Comparison of ENCODE assay signal across 7 cellular contexts in the genomic region with DNA sequence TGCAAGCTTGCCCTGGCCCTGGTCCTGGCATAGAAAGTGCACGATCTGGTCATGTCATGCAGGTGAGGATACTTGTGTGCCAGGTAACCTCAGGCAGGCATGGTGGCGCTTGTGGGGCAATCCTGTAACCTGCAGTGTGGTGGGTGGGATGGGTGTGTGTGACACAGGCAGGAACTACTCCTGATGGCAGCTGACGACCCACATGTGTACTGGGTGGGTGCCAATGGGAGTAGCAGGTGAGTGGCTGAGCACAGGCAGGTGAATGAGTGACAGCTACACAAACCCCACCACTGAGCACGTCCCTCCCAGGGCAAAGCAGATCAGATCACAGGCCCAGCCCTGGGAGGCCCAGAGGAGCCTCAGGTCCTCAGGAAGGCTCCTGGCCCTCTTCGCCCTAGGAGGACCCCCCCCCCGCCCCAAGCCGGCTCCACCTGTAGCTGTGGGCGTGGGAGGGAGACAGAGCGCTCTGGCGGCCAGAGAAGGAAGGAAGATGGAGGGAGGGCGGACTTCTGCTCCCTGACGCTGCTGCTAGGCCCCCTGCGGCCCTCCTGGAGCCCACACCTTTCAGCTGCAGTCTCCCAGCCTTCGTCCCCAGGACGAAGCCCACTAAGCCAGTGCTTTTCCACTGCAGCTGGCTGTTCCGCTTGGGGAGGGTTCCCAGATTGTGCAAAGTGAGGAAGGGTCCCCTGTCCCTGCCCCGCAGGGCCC. TPM values are rescaled to one million over a fixed set of nuclear protein-coding genes. Genes with fewer than 3 reads are reported as not detected.
DNase-seq lines count a peak whose midpoint lies in the region; ATAC-seq, FAIRE-seq and TF ChIP-seq lines count a peak whose summit lies in the region.

No MANE protein-coding gene starts in this region.

- H3K27ac ChIP-seq in GM23248 (peak overlapping the region; percentile 97), SU-DHL-6 (ENCODE audit: low read depth, low read length) (no peak overlapping the region), right cardiac atrium (ENCODE audit: low read length) (peak overlapping the region; percentile 78), skin epidermis (peak overlapping the region in 20 of 21 experiments; percentile 87 to 99 (median 98))

- no peaks in the 10 kb centered on the region for H3K9me2 ChIP-seq in GM23248 (ENCODE audit: insufficient read depth)
- H3K9me2 ChIP-seq in SU-DHL-6 (replicated peaks; ENCODE audit: insufficient read depth, low read length) = no peaks in the 10 kb centered on the region

- TF ChIP-seq POLR2A in H54 (IDR thresholded peaks at IDR 0.05; ENCODE audit: low read depth, low read length) = no peak

- in situ Hi-C loops in GM23248 (cut with MboI) = no loop called here

- no peak for TF ChIP-seq CTCF in SU-DHL-6 (IDR thresholded peaks at IDR 0.05; ENCODE audit: insufficient read depth, low read length, poor library complexity, severe bottlenecking)

- H3K4me3 ChIP-seq in GM23248 = peak overlapping the region; percentile 88
- H3K4me3 ChIP-seq in SU-DHL-6 (ENCODE audit: insufficient read depth, low read length, poor library complexity, severe bottlenecking) = peak overlapping the region; percentile 67
- H3K4me3 ChIP-seq in right cardiac atrium (ENCODE audit: low read length) = peak overlapping the region; percentile 80
- peak overlapping the region; percentile 67 to 94 (median 77) for H3K4me3 ChIP-seq in skin epidermis

- no peak for FAIRE-seq in H54 (lab: Jason Lieb, UNC)

- H3K36me3 ChIP-seq in GM23248 (ENCODE audit: low read depth) (peaks cover 10% of the 10 kb centered on the region; the same call in 1 of the 2 replicates), SU-DHL-6 (ENCODE audit: low read length) (no peaks in the 10 kb centered on the region)

- H3K9ac ChIP-seq in GM23248 (peak overlapping the region; percentile 96), SU-DHL-6 (ENCODE audit: low read length) (peak overlapping the region; percentile 83; the same call in 1 of the 2 replicates)

- H3K9me3 ChIP-seq in GM23248 (ENCODE audit: low read depth) (no peaks in the 10 kb centered on the region), SU-DHL-6 (ENCODE audit: insufficient read depth, low read length) (no peaks in the 10 kb centered on the region), right cardiac atrium (ENCODE audit: control insufficient read depth, low read length) (peaks cover 2% of the 10 kb centered on the region)

- H3F3A ChIP-seq in GM23248 (ENCODE audit: insufficient read depth) (no peaks in the 10 kb centered on the region), SU-DHL-6 (ENCODE audit: insufficient read depth) (no peaks in the 10 kb centered on the region)

- WGBS in GM23248 (ENCODE audit: low coverage in 1 of 2, low lambda C conversion rate in 2 of 2, missing lambda C conversion rate in 2 of 2), 2 experiments = 61 to 68% methylated on average over 10 to 17 of the region's 17 CpGs
- 52% methylated on average over 17 of the region's 17 CpGs for WGBS in right cardiac atrium

- H3K79me2 ChIP-seq in GM23248 (ENCODE audit: insufficient read depth) = peaks cover 16% of the 10 kb centered on the region
- H3K79me2 ChIP-seq in SU-DHL-6 (ENCODE audit: insufficient read depth, low read length) = no peaks in the 10 kb centered on the region

- intact Hi-C loops in right cardiac atrium (cut with DNase I) = no loop called here

- H4K20me1 ChIP-seq in GM23248 (ENCODE audit: insufficient read depth) = no peaks in the 10 kb centered on the region
- no peaks in the 10 kb centered on the region for H4K20me1 ChIP-seq in SU-DHL-6 (ENCODE audit: low read depth, low read length)

- no peak overlapping the region for H2AFZ ChIP-seq in GM23248
- H2AFZ ChIP-seq in SU-DHL-6 (ENCODE audit: low read depth, low read length, severe bottlenecking) = no peak overlapping the region

- peaks cover 8% of the 10 kb centered on the region for H3K4me1 ChIP-seq in GM23248 (ENCODE audit: insufficient read depth)
- H3K4me1 ChIP-seq in right cardiac atrium (ENCODE audit: control insufficient read depth, insufficient read depth, low read length) = peaks cover 6% of the 10 kb centered on the region

- no peaks in the 10 kb centered on the region for H3K27me3 ChIP-seq in GM23248 (replicated peaks; ENCODE audit: insufficient read depth)
- no peaks in the 10 kb centered on the region for H3K27me3 ChIP-seq in SU-DHL-6 (ENCODE audit: low read length)
- H3K27me3 ChIP-seq in right cardiac atrium (ENCODE audit: control insufficient read depth, insufficient read depth) = no peaks in the 10 kb centered on the region

- DNase-seq in GM23248 (no peak), right cardiac atrium (peak; percentile 13 to 62 (median 51)), H54 (ENCODE audit: insufficient read length, low spot score) (no peak)
- no peak for DNase-seq in activated effector memory CD4-positive, alpha-beta T cell treated with Interleukin-2 at 50 U/mL for 16 hours

- H3K4me2 ChIP-seq in GM23248 (ENCODE audit: unreplicated experiment) = peak overlapping the region; percentile 88
- peak overlapping the region; percentile 74 for H3K4me2 ChIP-seq in SU-DHL-6 (ENCODE audit: low read depth, low read length, poor library complexity, severe bottlenecking)

- no peak for ATAC-seq in right cardiac atrium
- no peak for ATAC-seq in HG03196 (IDR thresholded peaks at IDR 0.05; ENCODE audit: unreplicated experiment)

RNA-seq across cellular contexts. Expression of gene ZNF181, which starts 1.3 kb away (rescaled TPM):
- total RNA-seq in GM23248 (2014; rRNA removed; shearing (Covaris generic)) = 9.4 and 18.6 TPM in 2 replicates
- polyA plus RNA-seq in GM23248 (2016; fragmentation: Nextera tagmentation; extraction: Ambion mirVana) = 11.0 and 12.5 TPM in 2 replicates
- total RNA-seq in right cardiac atrium = 10 to 100 TPM; 18.3 to 24.7 (median 20.8) TPM
- 15.1 TPM for polyA plus RNA-seq in right cardiac atrium

RNA-seq across cellular contexts. Expression of gene ZNF599, which starts 40.3 kb away (rescaled TPM):
- total RNA-seq in GM23248 (2014; rRNA removed; shearing (Covaris generic)) = 7.6 and 8.1 TPM in 2 replicates
- polyA plus RNA-seq in GM23248 (2016; fragmentation: Nextera tagmentation; extraction: Ambion mirVana) (7.2 and 7.8 TPM in 2 replicates), right cardiac atrium (4.0 TPM)
- total RNA-seq in right cardiac atrium = 1 to 10 TPM; 4.0 to 5.8 (median 4.8) TPM

RNA-seq across cellular contexts. Expression of gene ZNF302, which starts 55.2 kb away (rescaled TPM):
- total RNA-seq in GM23248 (2014; rRNA removed; shearing (Covaris generic)) = 18.4 and 23.9 TPM in 2 replicates
- polyA plus RNA-seq in GM23248 (2016; fragmentation: Nextera tagmentation; extraction: Ambion mirVana) (20.5 and 23.9 TPM in 2 replicates), right cardiac atrium (25.1 TPM)
- 10 to 100 TPM; 30.2 to 47.3 (median 41.3) TPM for total RNA-seq in right cardiac atrium

RNA-seq across cellular contexts. Expression of gene SCGB2B2, which starts 55.7 kb away (rescaled TPM):
- total RNA-seq in GM23248 (2014; rRNA removed; shearing (Covaris generic)) = not detected in 2 replicates
- polyA plus RNA-seq in GM23248 (2016; fragmentation: Nextera tagmentation; extraction: Ambion mirVana) = not detected in 2 replicates
- under 1 TPM; 0.37 to 0.72 (median 0.55) TPM for total RNA-seq in right cardiac atrium
- polyA plus RNA-seq in right cardiac atrium = 0.68 TPM

Comparison
In these comparisons a context has a peak if more than half of its experiments do, and no peak if none do; other contexts are left out.
1. DNase-seq: peak in right cardiac atrium (3 of 3); none in GM23248 (single experiment), activated effector memory CD4-positive, alpha-beta T cell treated with Interleukin-2 at 50 U/mL for 16 hours (single experiment) and H54 (single experiment).
2. Peak in every context shown above with its lines, with median percentiles within 50 percentile points of each other: H3K4me3 ChIP-seq.